ENCODE assay signal across 1 cellular context in genomic region chr19:7541828-7542443, GRCh38.
TF ChIP-seq lines count a peak whose summit lies in the region.

No MANE protein-coding gene starts in this region.

TF ChIP-seq in HCT116, 20 proteins besides CTCF, POLR2A, EP300 and RAD21 (continued from another document):
- TF ChIP-seq ATF3 (IDR thresholded peaks at IDR 0.05): no peak
- TF ChIP-seq EZH2 (IDR thresholded peaks at IDR 0.05): no peak
- TF ChIP-seq YY1 (IDR thresholded peaks at IDR 0.05; ENCODE audit: extremely low read depth, insufficient replicate concordance, low read depth, low read length): no peak
